In the genomic region with DNA sequence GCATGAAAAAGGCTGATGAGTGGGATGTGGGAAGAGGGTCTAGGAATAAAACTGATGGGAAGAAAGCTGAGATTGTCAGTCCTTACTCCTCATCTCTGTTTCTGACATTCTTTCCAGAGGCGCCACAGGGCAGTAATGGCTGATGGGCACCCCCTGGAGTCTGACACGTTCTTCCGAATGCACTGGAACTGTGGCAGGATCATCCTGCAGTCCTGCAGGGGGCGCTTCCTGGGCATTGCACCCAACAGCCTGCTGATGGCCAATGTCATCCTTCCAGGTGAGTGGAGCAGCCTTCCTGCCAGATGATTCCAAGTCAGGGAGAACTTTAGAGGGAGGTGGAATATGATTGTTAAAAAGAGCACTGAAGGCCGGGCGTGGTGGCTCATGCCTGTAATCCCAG, we compare ENCODE assay signal across 8 cellular contexts. TPM values are rescaled to one million over a fixed set of nuclear protein-coding genes. Genes with fewer than 3 reads are reported as not detected.
DNase-seq lines count a peak whose midpoint lies in the region; FAIRE-seq and TF ChIP-seq lines count a peak whose summit lies in the region.
"Had no signal": no experiment of that assay in that cellular context is flagged by ENCODE, and none has a peak within 500 bp of the region (broad histone marks: within the 10 kb centered on the region; RNA-seq: fewer than 3 reads in every experiment).

No MANE protein-coding gene starts in this region.

- no peak overlapping the region for H3K4me2 ChIP-seq in H1 (ENCODE audit: insufficient read depth in 1 of 2, low read depth in 2 of 2, low read length in 2 of 2)

- peak; percentile 70 to 71 for TF ChIP-seq RAD21 in H1 (IDR thresholded peaks at IDR 0.05 in 1 of 2, conservative IDR thresholded peaks at IDR 0.05 in 1 of 2; ENCODE audit: low read depth in 2 of 2, low read length in 2 of 2)

- H4K20me1 ChIP-seq in H1 (replicated peaks in 1 of 2; ENCODE audit: control insufficient read depth in 1 of 2, insufficient read depth in 2 of 2, low read length in 2 of 2) = peaks cover 0 to 1% of the 10 kb centered on the region in 2 experiments

- DNase-seq in BE2C (peak; percentile 37), HEK293T (ENCODE audit: extremely low spot score) (peak; percentile 38), H1 (ENCODE audit: low read depth in 1 of 2, low spot score in 2 of 2) (peak in 1 of 2 experiments; percentile 86), SKM-1 (lab: John Stamatoyannopoulos, UW; ENCODE audit: unreplicated experiment) (no peak)
- DNase-seq in stimulated activated CD4-positive, alpha-beta T cell treated with anti-CD3 and anti-CD28 coated beads, Interleukin-1b, Interleukin-23, amount 100 ng/mL, for 48 hours = no peak
- no peak for DNase-seq in stimulated activated naive CD4-positive, alpha-beta T cell treated with Interleukin-2 at 50 U/mL for 16 hours (lab: John Stamatoyannopoulos, UW)
- DNase-seq: NCI-H1092; stimulated activated CD4-positive, alpha-beta T cell treated with anti-CD3 and anti-CD28 coated beads, Interleukin-2, amount 100 ng/mL, for 24 hours had no signal

- H4K5ac ChIP-seq in H1 (ENCODE audit: insufficient read length, low read depth, low read length) = no peak overlapping the region

- H3K4me1 ChIP-seq in BE2C (no peaks in the 10 kb centered on the region), H1 (replicated peaks in 1 of 4; ENCODE audit: control insufficient read depth in 3 of 4, insufficient read depth in 4 of 4, low read length in 3 of 4) (peaks cover 0 to 3% (median 1%) of the 10 kb centered on the region in 4 experiments; a peak in 2 of 7 replicates)

- H2BK120ac ChIP-seq in H1 (replicated peaks; ENCODE audit: low read depth, low read length) = no peak overlapping the region

- no peak overlapping the region for H2BK20ac ChIP-seq in H1 (ENCODE audit: low read length)

- peak in 1 of 2 experiments; percentile 6; a peak in 1 of 3 replicates for TF ChIP-seq EP300 in H1 (IDR thresholded peaks at IDR 0.05; ENCODE audit: borderline replicate concordance in 1 of 2, low read depth in 2 of 2, low read length in 2 of 2)

- no peak overlapping the region for H3K27ac ChIP-seq in H1 (ENCODE audit: low read depth, low read length)

- H3K9me3 ChIP-seq in BE2C (no peaks in the 10 kb centered on the region; the same call in 1 of the 2 replicates), H1 (ENCODE audit: insufficient read depth in 2 of 2, low read depth in 1 of 2, low read length in 1 of 2) (no peaks in the 10 kb centered on the region)

- peak; percentile 75 for FAIRE-seq in H1 (lab: Jason Lieb, UNC)

- 0 out of 2 replicates have a peak overlapping the region, but pooled peaks have one; percentile 89 for H2AFZ ChIP-seq in H1 (ENCODE audit: low read length)

- H3K4me3 ChIP-seq in BE2C (ENCODE audit: low read depth, low read length) = no peak overlapping the region
- H3K4me3 ChIP-seq in H1 (ENCODE audit: extremely low read depth in 1 of 4, insufficient read depth in 2 of 4, low read depth in 3 of 4, low read length in 4 of 4) = no peak overlapping the region

- H3K18ac ChIP-seq in H1 (ENCODE audit: extremely low read depth, low read length) = no peak overlapping the region

- H3K9ac ChIP-seq in H1 (replicated peaks in 1 of 4; ENCODE audit: extremely low read depth in 1 of 4, low read depth in 3 of 4, low read length in 3 of 4) = no peak overlapping the region

- no peak overlapping the region for H4K8ac ChIP-seq in H1 (ENCODE audit: extremely low read depth, insufficient read depth, low read length)

- H3K27me3 ChIP-seq in BE2C = peaks cover 5% of the 10 kb centered on the region; the same call in 1 of the 2 replicates
- no peaks in the 10 kb centered on the region; a peak in 2 of 7 replicates for H3K27me3 ChIP-seq in H1 (replicated peaks in 1 of 4; ENCODE audit: control insufficient read depth in 3 of 4, extremely low read depth in 1 of 4, insufficient read depth in 3 of 4, low read length in 3 of 4)

- POLR2A ChIA-PET in HEK293T (lab: Yijun Ruan, JAX) = interaction anchor here (1.0 kb wide), 1 partner anchor 10 kb away, joined by 3 read pairs; the partner anchor contains the start of gene ARF5
- POLR2A ChIA-PET in H1 (lab: Charles Lee; ENCODE audit: partially characterized antibody) = interaction anchor here (0.8 to 1.1 kb wide), 2 partner anchors 9 to 13 kb away, joined by 3 to 5 read pairs; partner anchors contain the start of gene GCC1

- CTCF ChIA-PET in HEK293T (lab: Yijun Ruan, JAX) = no interaction called here
- CTCF ChIA-PET in H1 (lab: Charles Lee; ENCODE audit: partially characterized antibody) = interaction anchor here (0.7 to 4.7 kb wide), 17 partner anchors 9 to 611 kb away, joined by 3 to 33 read pairs (median 4); partner anchors contain the start of genes ARF5, GCC1 and PAX4

- H3K79me1 ChIP-seq in H1 (ENCODE audit: low read depth, low read length) = no peaks in the 10 kb centered on the region

- H2BK12ac ChIP-seq in H1 (ENCODE audit: low read depth, low read length) = no peak overlapping the region

- no peak overlapping the region for H2AK5ac ChIP-seq in H1 (ENCODE audit: low read depth, low read length)

- H3K79me2 ChIP-seq in H1 (ENCODE audit: control insufficient read depth in 1 of 2, insufficient read depth in 2 of 2, low read length in 2 of 2) = no peaks in the 10 kb centered on the region

- WGBS in H1 (ENCODE audit: extremely low coverage in 1 of 2, insufficient coverage in 1 of 2, insufficient read length in 1 of 2, insufficient replicate concordance in 2 of 2, low coverage in 1 of 2, low lambda C conversion rate in 2 of 2, missing lambda C conversion rate in 1 of 2), 2 experiments = 33% methylated on average over 6 of the region's 6 CpGs; no CpG with 5 or more reads in 1 of the 2 experiments

- H2BK15ac ChIP-seq in H1 (ENCODE audit: low read length) = no peak overlapping the region

- H3K36me3 ChIP-seq in BE2C (no peaks in the 10 kb centered on the region), H1 (ENCODE audit: control insufficient read depth in 2 of 4, insufficient read depth in 4 of 4, low read length in 3 of 4) (no peaks in the 10 kb centered on the region)

- no peak overlapping the region for H3K23ac ChIP-seq in H1 (ENCODE audit: insufficient read length)

- H3K23me2 ChIP-seq in H1 (ENCODE audit: low read depth, low read length) = no peaks in the 10 kb centered on the region

- H4K91ac ChIP-seq in H1 (replicated peaks; ENCODE audit: insufficient read length, low read length) = no peak overlapping the region

- no peak overlapping the region for H3K14ac ChIP-seq in H1 (ENCODE audit: insufficient read length)

- no peak overlapping the region for H2BK5ac ChIP-seq in H1 (ENCODE audit: low read depth, low read length)

- peak; percentile 57 for TF ChIP-seq CTCF in BE2C (IDR thresholded peaks at IDR 0.05; ENCODE audit: low read depth, low read length)
- peak; percentile 94 to 97 (median 96) for TF ChIP-seq CTCF in H1 (IDR thresholded peaks at IDR 0.05; ENCODE audit: control extremely low read depth in 1 of 3, insufficient read depth in 1 of 3, low read depth in 1 of 3, low read length in 3 of 3)

- no peak for TF ChIP-seq POLR2A in H1 (IDR thresholded peaks at IDR 0.05; ENCODE audit: control extremely low read depth in 1 of 2, low read depth in 2 of 2, low read length in 2 of 2)

- H3K56ac ChIP-seq in H1 (replicated peaks; ENCODE audit: insufficient read length, low read depth, low read length) = no peak overlapping the region

- H3K4ac ChIP-seq in H1 (replicated peaks; ENCODE audit: insufficient read length, low read depth, low read length) = no peak overlapping the region

RNA-seq across cellular contexts. Expression of gene FSCN3, which starts 4.8 kb away (rescaled TPM):
- polyA plus RNA-seq in BE2C (2012; ENCODE audit: insufficient read depth, insufficient read length, low read depth) = 0.76 TPM
- 0.95 and 1.6 TPM in 2 replicates for total RNA-seq in H1 (2021; fragmentation: NEBNext Ultra II Directional; extraction: Animal tissue kit (Norgen Biotek cat#: 25700))
- 0.45 and 0.78 TPM in 2 replicates for polyA plus RNA-seq in H1 (2011; rRNA removed)
- 1.2 TPM for polyA plus RNA-seq in H1 (2011; cell fraction: cytosol; rRNA removed)
- polyA plus RNA-seq in H1 (2011; cell fraction: nucleus; rRNA removed) = 1.1 TPM
- 0.25 to 1.3 TPM (median 0.77 TPM) in 4 replicates for polyA plus RNA-seq in H1 (2012, experiment 1 of 2)
- polyA plus RNA-seq in H1 (2012, experiment 2 of 2) = 0.38 TPM
- 1.2 TPM for polyA plus RNA-seq in H1 (2013, experiment 1 of 2)
- polyA plus RNA-seq in H1 (2013, experiment 2 of 2) = 1.1 TPM
- 0.20 and 1.1 TPM in 2 replicates for polyA minus RNA-seq in H1 (2011; rRNA and poly(A)+ RNA removed)
- polyA minus RNA-seq in H1 (2011; cell fraction: cytosol; rRNA and poly(A)+ RNA removed) = not detected
- polyA minus RNA-seq in H1 (2011; cell fraction: nucleus; rRNA and poly(A)+ RNA removed) = 1.4 TPM

RNA-seq across cellular contexts. Expression of gene ARF5, which starts 10.1 kb away (rescaled TPM):
- 258 TPM for polyA plus RNA-seq in BE2C (2012; ENCODE audit: insufficient read depth, insufficient read length, low read depth)
- 154 and 159 TPM in 2 replicates for total RNA-seq in H1 (2021; fragmentation: NEBNext Ultra II Directional; extraction: Animal tissue kit (Norgen Biotek cat#: 25700))
- polyA plus RNA-seq in H1 (2011; rRNA removed) = 579 and 614 TPM in 2 replicates
- polyA plus RNA-seq in H1 (2011; cell fraction: cytosol; rRNA removed) = 391 TPM
- 278 TPM for polyA plus RNA-seq in H1 (2011; cell fraction: nucleus; rRNA removed)
- 185 to 246 TPM (median 218 TPM) in 4 replicates for polyA plus RNA-seq in H1 (2012, experiment 1 of 2)
- polyA plus RNA-seq in H1 (2012, experiment 2 of 2) = 258 TPM
- 109 TPM for polyA plus RNA-seq in H1 (2013, experiment 1 of 2)
- 113 TPM for polyA plus RNA-seq in H1 (2013, experiment 2 of 2)
- polyA minus RNA-seq in H1 (2011; rRNA and poly(A)+ RNA removed) = 72.4 and 83.6 TPM in 2 replicates
- 73.8 TPM for polyA minus RNA-seq in H1 (2011; cell fraction: cytosol; rRNA and poly(A)+ RNA removed)
- polyA minus RNA-seq in H1 (2011; cell fraction: nucleus; rRNA and poly(A)+ RNA removed) = 70.7 TPM

RNA-seq across cellular contexts. Expression of gene GCC1, which starts 12.9 kb away (rescaled TPM):
- polyA plus RNA-seq in BE2C (2012; ENCODE audit: insufficient read depth, insufficient read length, low read depth) = 23.1 TPM
- total RNA-seq in H1 (2021; fragmentation: NEBNext Ultra II Directional; extraction: Animal tissue kit (Norgen Biotek cat#: 25700)) = 14.7 and 15.0 TPM in 2 replicates
- polyA plus RNA-seq in H1 (2011; rRNA removed) = 3.3 and 4.6 TPM in 2 replicates
- polyA plus RNA-seq in H1 (2011; cell fraction: cytosol; rRNA removed) = 6.0 TPM
- 4.3 TPM for polyA plus RNA-seq in H1 (2011; cell fraction: nucleus; rRNA removed)
- polyA plus RNA-seq in H1 (2012, experiment 1 of 2) = 10.9 to 11.3 TPM (median 11.0 TPM) in 4 replicates
- 2.1 TPM for polyA plus RNA-seq in H1 (2012, experiment 2 of 2)
- polyA plus RNA-seq in H1 (2013, experiment 1 of 2) = 5.6 TPM
- 5.4 TPM for polyA plus RNA-seq in H1 (2013, experiment 2 of 2)
- polyA minus RNA-seq in H1 (2011; rRNA and poly(A)+ RNA removed) = 9.9 and 13.4 TPM in 2 replicates
- polyA minus RNA-seq in H1 (2011; cell fraction: cytosol; rRNA and poly(A)+ RNA removed) = 8.1 TPM
- polyA minus RNA-seq in H1 (2011; cell fraction: nucleus; rRNA and poly(A)+ RNA removed) = 8.7 TPM

RNA-seq across cellular contexts. Expression of gene PAX4, which starts 19.6 kb away (rescaled TPM):
- polyA plus RNA-seq in BE2C (2012; ENCODE audit: insufficient read depth, insufficient read length, low read depth) = not detected
- total RNA-seq in H1 (2021; fragmentation: NEBNext Ultra II Directional; extraction: Animal tissue kit (Norgen Biotek cat#: 25700)) = not detected in 2 replicates
- polyA plus RNA-seq in H1 (2011; rRNA removed) = 0.11 and 0.20 TPM in 2 replicates
- 0.08 TPM for polyA plus RNA-seq in H1 (2011; cell fraction: cytosol; rRNA removed)
- 0.43 TPM for polyA plus RNA-seq in H1 (2011; cell fraction: nucleus; rRNA removed)
- polyA plus RNA-seq in H1 (2012, experiment 1 of 2) = 0.17 TPM in 1 of 4 replicates, not detected in the others
- polyA plus RNA-seq in H1 (2012, experiment 2 of 2) = not detected
- polyA plus RNA-seq in H1 (2013, experiment 1 of 2) = 0.08 TPM
- polyA plus RNA-seq in H1 (2013, experiment 2 of 2) = 0.04 TPM
- not detected in 2 replicates for polyA minus RNA-seq in H1 (2011; rRNA and poly(A)+ RNA removed)
- polyA minus RNA-seq in H1 (2011; cell fraction: cytosol; rRNA and poly(A)+ RNA removed) = not detected
- not detected for polyA minus RNA-seq in H1 (2011; cell fraction: nucleus; rRNA and poly(A)+ RNA removed)

RNA-seq across cellular contexts. Expression of gene SND1, which starts 53.7 kb away (rescaled TPM):
- 111 TPM for polyA plus RNA-seq in BE2C (2012; ENCODE audit: insufficient read depth, insufficient read length, low read depth)
- total RNA-seq in H1 (2021; fragmentation: NEBNext Ultra II Directional; extraction: Animal tissue kit (Norgen Biotek cat#: 25700)) = 259 and 290 TPM in 2 replicates
- polyA plus RNA-seq in H1 (2011; rRNA removed) = 122 and 133 TPM in 2 replicates
- polyA plus RNA-seq in H1 (2011; cell fraction: cytosol; rRNA removed) = 170 TPM
- polyA plus RNA-seq in H1 (2011; cell fraction: nucleus; rRNA removed) = 194 TPM
- 233 to 246 TPM (median 241 TPM) in 4 replicates for polyA plus RNA-seq in H1 (2012, experiment 1 of 2)
- 194 TPM for polyA plus RNA-seq in H1 (2012, experiment 2 of 2)
- 168 TPM for polyA plus RNA-seq in H1 (2013, experiment 1 of 2)
- 154 TPM for polyA plus RNA-seq in H1 (2013, experiment 2 of 2)
- polyA minus RNA-seq in H1 (2011; rRNA and poly(A)+ RNA removed) = 300 and 346 TPM in 2 replicates
- 213 TPM for polyA minus RNA-seq in H1 (2011; cell fraction: cytosol; rRNA and poly(A)+ RNA removed)
- 290 TPM for polyA minus RNA-seq in H1 (2011; cell fraction: nucleus; rRNA and poly(A)+ RNA removed)

Comparison
In these comparisons a context has a peak if more than half of its experiments do, and no peak if none do; other contexts are left out.
1. DNase-seq: peak in BE2C (single experiment) and HEK293T (single experiment); none in SKM-1 (single experiment), stimulated activated CD4-positive, alpha-beta T cell treated with anti-CD3 and anti-CD28 coated beads, Interleukin-1b, Interleukin-23, amount 100 ng/mL, for 48 hours (single experiment) and stimulated activated naive CD4-positive, alpha-beta T cell treated with Interleukin-2 at 50 U/mL for 16 hours (single experiment).